ENCODE assay signal across 13 cellular contexts in the genomic region with DNA sequence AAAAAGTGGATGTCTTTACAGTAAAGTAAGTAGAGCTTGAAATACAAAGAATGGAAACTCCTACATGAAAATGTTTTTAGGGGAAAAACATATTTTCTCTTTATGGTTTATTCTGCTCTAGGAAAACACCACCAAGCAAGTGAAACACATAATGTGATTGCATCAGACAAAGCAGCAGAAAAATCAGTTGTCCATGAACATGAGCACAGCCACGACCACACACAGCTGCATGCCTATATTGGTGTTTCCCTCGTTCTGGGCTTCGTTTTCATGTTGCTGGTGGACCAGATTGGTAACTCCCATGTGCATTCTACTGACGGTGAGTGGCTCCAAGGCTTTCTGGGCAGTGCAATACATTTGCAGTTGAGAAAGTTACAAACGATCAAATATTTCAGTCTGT. TPM values are rescaled to one million over a fixed set of nuclear protein-coding genes. Genes with fewer than 3 reads are reported as not detected.
DNase-seq lines count a peak whose midpoint lies in the region; ATAC-seq, FAIRE-seq and TF ChIP-seq lines count a peak whose summit lies in the region.
"Had no signal": no experiment of that assay in that cellular context is flagged by ENCODE, and none has a peak within 500 bp of the region (broad histone marks: within the 10 kb centered on the region; RNA-seq: fewer than 3 reads in every experiment).

No MANE protein-coding gene starts in this region.

- TF ChIP-seq EP300 in transverse colon (IDR thresholded peaks at IDR 0.05; ENCODE audit: low read depth) = no peak

- in situ Hi-C loops in IMR-90 (cut with MboI; ENCODE audit: low sequenced_read_pairs) = no loop called here
- in situ Hi-C loops in transverse colon (cut with MboI; ENCODE audit: low pct_ligation_motif_present in 1 of 4, low pct_unique_long_range_greater_than_20kb in 1 of 4, low sequenced_read_pairs in 3 of 4) = no loop called here

- no peaks in the 10 kb centered on the region for H3K27me3 ChIP-seq in IMR-90 (ENCODE audit: control insufficient read depth, insufficient read depth, low read length)
- H3K27me3 ChIP-seq in transverse colon = no peaks in the 10 kb centered on the region
- no peaks in the 10 kb centered on the region for H3K27me3 ChIP-seq in Caco-2 (replicated peaks; ENCODE audit: control insufficient read depth, insufficient read depth, low read length)

- H2AK9ac ChIP-seq in IMR-90 (replicated peaks; ENCODE audit: low read depth, low read length, poor library complexity) = no peak overlapping the region

- no peaks in the 10 kb centered on the region for H3K27me3 Mint-ChIP-seq in Caco-2 (ENCODE audit: insufficient read depth, unreplicated experiment)
- H3K27me3 Mint-ChIP-seq: naive thymus-derived CD4-positive, alpha-beta T cell had no signal

- CTCF ChIA-PET in IMR-90 (lab: Yijun Ruan, JAX) = no interaction called here
- CTCF ChIA-PET in Caco-2 (lab: Charles Lee) = no interaction called here

- no peak overlapping the region; the same call in 1 of the 2 replicates for H3K18ac ChIP-seq in IMR-90 (ENCODE audit: low read depth, low read length)

- H3K56ac ChIP-seq in IMR-90 (ENCODE audit: extremely low read depth, insufficient read depth, low read length) = no peak overlapping the region

- H3K36me3 ChIP-seq in IMR-90 (ENCODE audit: control insufficient read depth, insufficient read depth, low read length) (peaks cover 12% of the 10 kb centered on the region), transverse colon (peaks cover 0 to 10% (median 2%) of the 10 kb centered on the region in 4 donors), Caco-2 (ENCODE audit: control insufficient read depth, insufficient read depth, low read length) (no peaks in the 10 kb centered on the region)

- no peak overlapping the region for H3K9ac ChIP-seq in IMR-90 (ENCODE audit: low read depth, low read length)

- no peak overlapping the region for H2BK20ac ChIP-seq in IMR-90 (ENCODE audit: low read depth, low read length)

- TF ChIP-seq CTCF in IMR-90 (conservative IDR thresholded peaks at IDR 0.05; ENCODE audit: low read depth, low read length) (no peak), transverse colon (IDR thresholded peaks at IDR 0.05) (no peak), Caco-2 (IDR thresholded peaks at IDR 0.05; ENCODE audit: insufficient read depth in 1 of 2, low read depth in 1 of 2, low read length in 1 of 2, severe bottlenecking in 1 of 2, unreplicated experiment in 1 of 2) (no peak)

- H3K4me3 ChIP-seq in IMR-90 (ENCODE audit: insufficient read depth, low read depth, low read length) (no peak overlapping the region), transverse colon (no peak overlapping the region), Caco-2 (ENCODE audit: low read depth, low read length) (no peak overlapping the region)
- H3K4me3 ChIP-seq: thoracic aorta had no signal

- peak overlapping the region; percentile 8; the same call in 1 of the 2 replicates for H3K4ac ChIP-seq in IMR-90 (ENCODE audit: low read depth, low read length)

- H3K27ac Mint-ChIP-seq in Caco-2 (ENCODE audit: unreplicated experiment) = no peak overlapping the region
- H3K27ac Mint-ChIP-seq: naive thymus-derived CD4-positive, alpha-beta T cell had no signal

- H3K27ac ChIP-seq in IMR-90 (ENCODE audit: insufficient read depth, low read length) = no peak overlapping the region
- no peak overlapping the region for H3K27ac ChIP-seq in transverse colon
- H3K27ac ChIP-seq: thoracic aorta had no signal

- H2BK5ac ChIP-seq in IMR-90 (ENCODE audit: low read depth, low read length, poor library complexity, severe bottlenecking) = no peak overlapping the region

- no peak for TF ChIP-seq POLR2A in IMR-90 (IDR thresholded peaks at IDR 0.05; ENCODE audit: low read depth, low read length)
- no peak for TF ChIP-seq POLR2A in transverse colon (IDR thresholded peaks at IDR 0.05)

- H3K23ac ChIP-seq in IMR-90 (ENCODE audit: low read depth, low read length) = 0 out of 2 replicates have a peak overlapping the region, but pooled peaks have one; percentile 59

- no peak overlapping the region for H3K14ac ChIP-seq in IMR-90 (replicated peaks; ENCODE audit: low read depth, low read length)

- intact Hi-C loops in IMR-90 (cut with micrococcal nuclease) = no loop called here
- intact Hi-C loops in transverse colon (cut with DNase I; ENCODE audit: low total_unique reads) = no loop called here
- intact Hi-C loops in Caco-2 (cut with micrococcal nuclease; ENCODE audit: unreplicated experiment) = no loop called here
- intact Hi-C loops in left ventricle myocardium superior (cut with micrococcal nuclease) = no loop called here

- no peak overlapping the region for H2BK15ac ChIP-seq in IMR-90 (ENCODE audit: low read depth, low read length)

- FAIRE-seq in GM18507 (lab: Jason Lieb, UNC) = peak; percentile 86

- dilution Hi-C loops in IMR-90 (cut with HindIII; ENCODE audit: low sequenced_read_pairs, unreplicated experiment) = no loop called here

- no peak overlapping the region; the same call in 1 of the 2 replicates for H2BK120ac ChIP-seq in IMR-90 (ENCODE audit: low read depth, low read length)

- no peak for DNase-seq in GM18507 (ENCODE audit: extremely low spot score, insufficient read length, low read depth)
- DNase-seq in IMR-90 = no peak
- peak; percentile 21 for DNase-seq in glomerular visceral epithelial cell (ENCODE audit: extremely low spot score)
- DNase-seq in transverse colon = no peak
- no peak for DNase-seq in HT-29 (ENCODE audit: low spot score)
- no peak for DNase-seq in Caco-2
- DNase-seq in left ventricle myocardium superior = no peak
- DNase-seq: EL; HCEC 1CT; KBM-7; naive thymus-derived CD4-positive, alpha-beta T cell had no signal

- H3K4me3 Mint-ChIP-seq in Caco-2 (ENCODE audit: unreplicated experiment) = no peak overlapping the region

- H2AFZ ChIP-seq in IMR-90 (replicated peaks; ENCODE audit: low read length, poor library complexity) = no peak overlapping the region

- WGBS in IMR-90 (ENCODE audit: extremely low coverage in 2 of 2, insufficient read length in 1 of 2), 2 experiments = 100% methylated on average over 2 of the region's 5 CpGs; no CpG with 5 or more reads in 1 of the 2 experiments
- WGBS in transverse colon (ENCODE audit: low coverage in 1 of 2), 2 donors = 56 to 66% methylated on average over 1 to 5 of the region's 5 CpGs

- ATAC-seq in GM21717 (IDR thresholded peaks at IDR 0.05; ENCODE audit: unreplicated experiment) (peak; percentile 53), IMR-90 (ENCODE audit: low read depth) (no peak), left ventricle myocardium superior (no peak)
- ATAC-seq: naive thymus-derived CD4-positive, alpha-beta T cell had no signal

- peaks cover 8% of the 10 kb centered on the region for H4K20me1 ChIP-seq in IMR-90 (ENCODE audit: insufficient read depth, low read length)

- H3K4me1 Mint-ChIP-seq in Caco-2 (ENCODE audit: low read depth, unreplicated experiment) = no peaks in the 10 kb centered on the region

- H4K5ac ChIP-seq in IMR-90 (ENCODE audit: low read depth, low read length) = no peak overlapping the region

- H4K8ac ChIP-seq in IMR-90 (ENCODE audit: low read depth in 2 of 2, low read length in 2 of 2) = no peak overlapping the region

- TF ChIP-seq RAD21 in IMR-90 (IDR thresholded peaks at IDR 0.05; ENCODE audit: low read length) = no peak

- no peak overlapping the region for H2AK5ac ChIP-seq in IMR-90 (ENCODE audit: low read depth, low read length)

- peaks cover 16% of the 10 kb centered on the region for H3K9me1 ChIP-seq in IMR-90 (ENCODE audit: insufficient read depth, low read length)

- no peaks in the 10 kb centered on the region for H3K9me3 Mint-ChIP-seq in Caco-2 (ENCODE audit: unreplicated experiment)
- H3K9me3 Mint-ChIP-seq: naive thymus-derived CD4-positive, alpha-beta T cell had no signal

- H3K4me2 ChIP-seq in IMR-90 (ENCODE audit: low read depth, low read length) = no peak overlapping the region

- H3K9me3 ChIP-seq in IMR-90 (ENCODE audit: control insufficient read depth, insufficient read depth, low read length) = no peaks in the 10 kb centered on the region
- no peaks in the 10 kb centered on the region for H3K9me3 ChIP-seq in transverse colon
- no peaks in the 10 kb centered on the region for H3K9me3 ChIP-seq in Caco-2
- H3K9me3 ChIP-seq: thoracic aorta had no signal

- peaks cover 18% of the 10 kb centered on the region for H3K36me3 Mint-ChIP-seq in Caco-2 (ENCODE audit: insufficient read depth, unreplicated experiment)

- POLR2A ChIA-PET in IMR-90 (lab: Charles Lee; ENCODE audit: unreplicated experiment) = interaction anchor here (0.6 kb wide), 1 partner anchor 10 kb away, joined by 3 read pairs; no protein-coding TSS in a partner anchor
- POLR2A ChIA-PET in Caco-2 (lab: Charles Lee) = no interaction called here

- H3K4me1 ChIP-seq in IMR-90 (ENCODE audit: control insufficient read depth, insufficient read depth, low read length) = no peaks in the 10 kb centered on the region
- H3K4me1 ChIP-seq in transverse colon = no peaks in the 10 kb centered on the region
- H3K4me1 ChIP-seq in Caco-2 = no peaks in the 10 kb centered on the region

- H4K91ac ChIP-seq in IMR-90 (ENCODE audit: insufficient read depth, low read depth, low read length) = no peak overlapping the region

- BruUV-seq in IMR-90 (replicated peaks; lab: Mats Ljungman, UMichigan) (no TSS peak), Caco-2 (replicated peaks; lab: Mats Ljungman, UMichigan) (no TSS peak)

- peaks cover 32 to 50% of the 10 kb centered on the region in 2 experiments for H3K79me1 ChIP-seq in IMR-90 (ENCODE audit: low read depth in 1 of 2, low read length in 2 of 2)

RNA-seq across cellular contexts. Expression of gene PLEKHD1, which starts 42.6 kb away (rescaled TPM):
- under 0.01 TPM in 1 of 2 replicates, not detected in the other for total RNA-seq in IMR-90 (2012; rRNA removed)
- polyA plus RNA-seq in IMR-90 (2012; rRNA removed) = not detected in 2 replicates
- polyA plus RNA-seq in IMR-90 (2012; cell fraction: cytosol; rRNA removed) = not detected in 2 replicates
- polyA plus RNA-seq in IMR-90 (2012; cell fraction: nucleus; rRNA removed; ENCODE audit: low replicate concordance) = 0.05 TPM in 2 replicates
- under 1 TPM in 2 of 4 donors, not detected in 2; 0.14 to 0.16 TPM for total RNA-seq in transverse colon
- total RNA-seq in HT-29 (2014; rRNA removed; shearing (Covaris generic)) = not detected in 2 replicates
- 0.42 and 0.50 TPM in 2 replicates for total RNA-seq in Caco-2 (2022)
- 0.37 TPM for total RNA-seq in left ventricle myocardium superior

RNA-seq across cellular contexts. Expression of gene SLC39A9, which starts 43.5 kb away (rescaled TPM):
- total RNA-seq in IMR-90 (2012; rRNA removed) = 137 and 168 TPM in 2 replicates
- 33.1 and 41.4 TPM in 2 replicates for polyA plus RNA-seq in IMR-90 (2012; rRNA removed)
- 19.5 and 28.5 TPM in 2 replicates for polyA plus RNA-seq in IMR-90 (2012; cell fraction: cytosol; rRNA removed)
- polyA plus RNA-seq in IMR-90 (2012; cell fraction: nucleus; rRNA removed; ENCODE audit: low replicate concordance) = 16.3 and 29.5 TPM in 2 replicates
- 100 to 1,000 TPM in 1 of 4 donors, 10 to 100 TPM in 3; 24.5 to 103 (median 72.2) TPM for total RNA-seq in transverse colon
- total RNA-seq in HT-29 (2014; rRNA removed; shearing (Covaris generic)) = 48.0 and 51.4 TPM in 2 replicates
- total RNA-seq in Caco-2 (2022) = 94.2 and 96.4 TPM in 2 replicates
- 18.4 TPM for total RNA-seq in left ventricle myocardium superior

RNA-seq across cellular contexts. Expression of gene ERH, which starts 43.8 kb away (rescaled TPM):
- 64.2 and 189 TPM in 2 replicates for total RNA-seq in IMR-90 (2012; rRNA removed)
- polyA plus RNA-seq in IMR-90 (2012; rRNA removed) = 128 and 150 TPM in 2 replicates
- 69.6 and 77.4 TPM in 2 replicates for polyA plus RNA-seq in IMR-90 (2012; cell fraction: cytosol; rRNA removed)
- 10.6 and 38.1 TPM in 2 replicates for polyA plus RNA-seq in IMR-90 (2012; cell fraction: nucleus; rRNA removed; ENCODE audit: low replicate concordance)
- total RNA-seq in transverse colon = 10 to 100 TPM; 11.6 to 52.7 (median 30.4) TPM
- total RNA-seq in HT-29 (2014; rRNA removed; shearing (Covaris generic)) = 50.2 and 52.3 TPM in 2 replicates
- total RNA-seq in Caco-2 (2022) = 365 and 388 TPM in 2 replicates
- 100.0 TPM for total RNA-seq in left ventricle myocardium superior
